ENCODE assay signal across 8 cellular contexts in genomic region chr5:91380491-91381133, GRCh38. TPM values are rescaled to one million over a fixed set of nuclear protein-coding genes. Genes with fewer than 3 reads are reported as not detected.
A peak's percentile ranks its signal among the peaks of the same experiment; 100 is the strongest.
DNase-seq lines count a peak whose midpoint lies in the region; ATAC-seq, FAIRE-seq and TF ChIP-seq lines count a peak whose summit lies in the region.

No MANE protein-coding gene starts in this region.

- H3K36me3 ChIP-seq in kidney (ENCODE audit: control insufficient read depth in 1 of 2, insufficient read depth in 2 of 2, low read length in 2 of 2) = peaks cover 0 to 25% of the 10 kb centered on the region in 2 donors

- no peaks in the 10 kb centered on the region for H3K9me3 Mint-ChIP-seq in central memory CD8-positive, alpha-beta T cell

- DNase-seq in AG08396 (ENCODE audit: low spot score) (peak; percentile 93), NCI-H345 (lab: John Stamatoyannopoulos, UW) (peak; percentile 97), kidney (peak; percentile 100)
- DNase-seq in central memory CD8-positive, alpha-beta T cell (ENCODE audit: low spot score in 2 of 2) = peak; percentile 96 to 98
- peak; percentile 93 to 97 (median 96) for DNase-seq in stimulated activated CD4-positive, alpha-beta T cell treated with anti-CD3 and anti-CD28 coated beads, Interleukin-12 subunit alpha, Interleukin-12 subunit beta, amount 100 ng/mL, for 48 hours (ENCODE audit: low read depth in 2 of 3, low spot score in 1 of 3)

- H3K4me1 ChIP-seq in kidney (ENCODE audit: control insufficient read depth in 1 of 2, insufficient read depth in 1 of 2, low read depth in 1 of 2, low read length in 2 of 2) = peaks cover 0 to 8% of the 10 kb centered on the region in 2 donors

- no peak for TF ChIP-seq CTCF in kidney (IDR thresholded peaks at IDR 0.05; ENCODE audit: borderline replicate concordance, extremely low read depth, insufficient read depth)

- H3K4me1 Mint-ChIP-seq in central memory CD8-positive, alpha-beta T cell = peaks cover 37% of the 10 kb centered on the region

- H3K9me3 ChIP-seq in kidney (ENCODE audit: control insufficient read depth in 1 of 2, low read length in 2 of 2) = no peaks in the 10 kb centered on the region

- peak overlapping the region; percentile 92 to 100 for H3K4me3 ChIP-seq in kidney (ENCODE audit: low read length in 2 of 2)

- ATAC-seq in GM19025 (IDR thresholded peaks at IDR 0.05; ENCODE audit: low read depth, unreplicated experiment) = peak; percentile 43
- ATAC-seq in HG03280 (IDR thresholded peaks at IDR 0.05; ENCODE audit: unreplicated experiment) = peak; percentile 50
- ATAC-seq in activated CD4-positive, CD25-positive, alpha-beta regulatory T cell treated with anti-CD3 and anti-CD28 coated beads, Interleukin-2, amount 50 U/mL, for 24 hours = peak; percentile 59 to 61
- ATAC-seq in central memory CD8-positive, alpha-beta T cell (replicated peaks; ENCODE audit: extremely low read depth, poor library complexity, severe bottlenecking) = peak; percentile 61

- no peak for FAIRE-seq in kidney (lab: Jason Lieb, UNC)

- peak overlapping the region; percentile 90 for H3K4me3 Mint-ChIP-seq in central memory CD8-positive, alpha-beta T cell

- H3K27me3 Mint-ChIP-seq in central memory CD8-positive, alpha-beta T cell = no peaks in the 10 kb centered on the region

- intact Hi-C loops in kidney (cut with DNase I) = loop anchor here (10.0 kb wide), 2 partner anchors 276 to 446 kb away; no protein-coding TSS in a partner anchor

- peak overlapping the region; percentile 99 to 100 for H3K9ac ChIP-seq in kidney (ENCODE audit: low read length in 2 of 2)

- H3K27ac ChIP-seq in kidney (ENCODE audit: low read depth in 2 of 2, low read length in 2 of 2) = peak overlapping the region; percentile 100

- H3K36me3 Mint-ChIP-seq in central memory CD8-positive, alpha-beta T cell (ENCODE audit: insufficient read depth) = peaks cover 60% of the 10 kb centered on the region

- peak overlapping the region; percentile 100 for H3K27ac Mint-ChIP-seq in central memory CD8-positive, alpha-beta T cell (ENCODE audit: low read depth)

RNA-seq across cellular contexts. Expression of gene ARRDC3, which starts 2.5 kb away (rescaled TPM):
- 124 TPM for total RNA-seq in kidney
- 18.4 TPM for polyA plus RNA-seq in kidney (ENCODE audit: insufficient read depth, low read depth, low replicate concordance)

Comparison
In these comparisons a context has a peak if more than half of its experiments do, and no peak if none do; other contexts are left out.
1. Peak in every context shown above with its lines: DNase-seq, ATAC-seq, H3K4me3 ChIP-seq and H3K27ac ChIP-seq.